ENCODE assay signal across 9 cellular contexts in genomic region chr6:109008061-109008460, GRCh38.
A peak's percentile ranks its signal among the peaks of the same experiment; 100 is the strongest.
DNase-seq lines count a peak whose midpoint lies in the region; ATAC-seq and TF ChIP-seq lines count a peak whose summit lies in the region.
"Had no signal": no experiment of that assay in that cellular context is flagged by ENCODE, and none has a peak within 500 bp of the region (broad histone marks: within the 10 kb centered on the region; RNA-seq: fewer than 3 reads in every experiment).

No MANE protein-coding gene starts in this region.

- no peaks in the 10 kb centered on the region for H3K27me3 Mint-ChIP-seq in Calu3 (ENCODE audit: unreplicated experiment)

- no peak overlapping the region for H3K9ac ChIP-seq in neural cell (ENCODE audit: low read length)

- H3K9me3 Mint-ChIP-seq in Calu3 (ENCODE audit: low read depth, unreplicated experiment), result no peaks in the 10 kb centered on the region

- in situ Hi-C loops in ACHN (cut with HindIII; ENCODE audit: low pct_ligation_motif_present, low pct_unique_long_range_greater_than_20kb, low sequenced_read_pairs), result no loop called here

- intact Hi-C loops in Calu3 (cut with micrococcal nuclease; ENCODE audit: unreplicated experiment), result no loop called here

- no peaks in the 10 kb centered on the region for H3K9me2 ChIP-seq in neural cell (ENCODE audit: insufficient read depth, low read length)

- no peak for TF ChIP-seq RAD21 in neural cell (conservative IDR thresholded peaks at IDR 0.05)

- H3F3A ChIP-seq in neural cell (ENCODE audit: insufficient read depth, low read length, poor library complexity, severe bottlenecking), result no peaks in the 10 kb centered on the region

- TF ChIP-seq EP300 in neural cell (conservative IDR thresholded peaks at IDR 0.05; ENCODE audit: poor library complexity, severe bottlenecking), result no peak

- H4K20me1 ChIP-seq in neural cell (ENCODE audit: insufficient read depth), result no peaks in the 10 kb centered on the region

- no peak overlapping the region for H3K4me3 Mint-ChIP-seq in Calu3 (ENCODE audit: low read depth, unreplicated experiment)

- peaks cover 31% of the 10 kb centered on the region for H3K79me2 ChIP-seq in neural cell (replicated peaks; ENCODE audit: insufficient read depth, low read length)

- peaks cover 10% of the 10 kb centered on the region for H3K4me1 Mint-ChIP-seq in Calu3 (ENCODE audit: low read depth, unreplicated experiment)

- peaks cover 18% of the 10 kb centered on the region for H3K36me3 Mint-ChIP-seq in Calu3 (ENCODE audit: insufficient read depth, unreplicated experiment)

- no peak overlapping the region for H2AFZ ChIP-seq in neural cell (ENCODE audit: low read depth, low read length)

- no peak overlapping the region for H3K27ac Mint-ChIP-seq in Calu3 (ENCODE audit: unreplicated experiment)

- no peaks in the 10 kb centered on the region for H3K27me3 ChIP-seq in neural cell (ENCODE audit: insufficient read depth, low read depth, low read length)

- H3K36me3 ChIP-seq in neural cell (ENCODE audit: insufficient read depth, low read length), result no peaks in the 10 kb centered on the region
- H3K36me3 ChIP-seq: HAP-1 had no signal

- no peaks in the 10 kb centered on the region for H3K9me3 ChIP-seq in neural cell (ENCODE audit: low read length)
- H3K9me3 ChIP-seq: HAP-1 had no signal

- CTCF ChIA-PET in Calu3 (lab: Charles Lee), result no interaction called here

- H3K27ac ChIP-seq in neural cell (ENCODE audit: low read length), result peak overlapping the region; percentile 42

- peak; percentile 38 for ATAC-seq in HG03520 (IDR thresholded peaks at IDR 0.05; ENCODE audit: unreplicated experiment)

- DNase-seq in Calu3, result no peak
- no peak for DNase-seq in choroid plexus epithelial cell (ENCODE audit: low read depth)
- no peak for DNase-seq in ACHN
- DNase-seq in DMS53 treated with DMSO at 0.1 percent for 48 hours (lab: John Stamatoyannopoulos, UW; ENCODE audit: unreplicated experiment), result no peak
- DNase-seq in activated CD4-positive, alpha-beta T cell treated with anti-CD3 and anti-CD28 coated beads, Interleukin-2, amount 50 U/mL, for 4 hours, result no peak
- no peak for DNase-seq in epidermal melanocyte (ENCODE audit: insufficient read length, low spot score)

- TF ChIP-seq CTCF in Calu3 (IDR thresholded peaks at IDR 0.05; ENCODE audit: unreplicated experiment) (no peak), choroid plexus epithelial cell (conservative IDR thresholded peaks at IDR 0.05; ENCODE audit: low read depth, low read length) (no peak), neural cell (IDR thresholded peaks at IDR 0.05; ENCODE audit: poor library complexity, severe bottlenecking) (no peak)

- peak overlapping the region; percentile 69 for H3K4me2 ChIP-seq in neural cell (ENCODE audit: low read length)

- TSS peak; percentile 30 for BruUV-seq in Calu3 (replicated peaks; lab: Mats Ljungman, UMichigan)

- H3K4me3 ChIP-seq in choroid plexus epithelial cell (ENCODE audit: low read depth, low read length) (peak overlapping the region; percentile 78), neural cell (ENCODE audit: low read length) (peak overlapping the region; percentile 87)

TF ChIP-seq in neural cell, 6 proteins besides CTCF, POLR2A, EP300 and RAD21:
- no peak for TF ChIP-seq TAF1 (IDR thresholded peaks at IDR 0.05; ENCODE audit: low read depth)
- TF ChIP-seq MXI1 (conservative IDR thresholded peaks at IDR 0.05; ENCODE audit: poor library complexity, severe bottlenecking), result no peak
- no peak for TF ChIP-seq POLR2AphosphoS5 (IDR thresholded peaks at IDR 0.05)
- TF ChIP-seq, protein P1, sequence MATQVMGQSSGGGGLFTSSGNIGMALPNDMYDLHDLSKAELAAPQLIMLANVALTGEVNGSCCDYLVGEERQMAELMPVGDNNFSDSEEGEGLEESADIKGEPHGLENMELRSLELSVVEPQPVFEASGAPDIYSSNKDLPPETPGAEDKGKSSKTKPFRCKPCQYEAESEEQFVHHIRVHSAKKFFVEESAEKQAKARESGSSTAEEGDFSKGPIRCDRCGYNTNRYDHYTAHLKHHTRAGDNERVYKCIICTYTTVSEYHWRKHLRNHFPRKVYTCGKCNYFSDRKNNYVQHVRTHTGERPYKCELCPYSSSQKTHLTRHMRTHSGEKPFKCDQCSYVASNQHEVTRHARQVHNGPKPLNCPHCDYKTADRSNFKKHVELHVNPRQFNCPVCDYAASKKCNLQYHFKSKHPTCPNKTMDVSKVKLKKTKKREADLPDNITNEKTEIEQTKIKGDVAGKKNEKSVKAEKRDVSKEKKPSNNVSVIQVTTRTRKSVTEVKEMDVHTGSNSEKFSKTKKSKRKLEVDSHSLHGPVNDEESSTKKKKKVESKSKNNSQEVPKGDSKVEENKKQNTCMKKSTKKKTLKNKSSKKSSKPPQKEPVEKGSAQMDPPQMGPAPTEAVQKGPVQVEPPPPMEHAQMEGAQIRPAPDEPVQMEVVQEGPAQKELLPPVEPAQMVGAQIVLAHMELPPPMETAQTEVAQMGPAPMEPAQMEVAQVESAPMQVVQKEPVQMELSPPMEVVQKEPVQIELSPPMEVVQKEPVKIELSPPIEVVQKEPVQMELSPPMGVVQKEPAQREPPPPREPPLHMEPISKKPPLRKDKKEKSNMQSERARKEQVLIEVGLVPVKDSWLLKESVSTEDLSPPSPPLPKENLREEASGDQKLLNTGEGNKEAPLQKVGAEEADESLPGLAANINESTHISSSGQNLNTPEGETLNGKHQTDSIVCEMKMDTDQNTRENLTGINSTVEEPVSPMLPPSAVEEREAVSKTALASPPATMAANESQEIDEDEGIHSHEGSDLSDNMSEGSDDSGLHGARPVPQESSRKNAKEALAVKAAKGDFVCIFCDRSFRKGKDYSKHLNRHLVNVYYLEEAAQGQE (IDR thresholded peaks at IDR 0.05; ENCODE audit: borderline replicate concordance), result no peak
- no peak for TF ChIP-seq SMC3 (conservative IDR thresholded peaks at IDR 0.05; ENCODE audit: poor library complexity)
- TF ChIP-seq EZH2 (IDR thresholded peaks at IDR 0.05; ENCODE audit: borderline replicate concordance, insufficient read depth, low read length, poor library complexity, severe bottlenecking), result no peak
